In the genomic region with DNA sequence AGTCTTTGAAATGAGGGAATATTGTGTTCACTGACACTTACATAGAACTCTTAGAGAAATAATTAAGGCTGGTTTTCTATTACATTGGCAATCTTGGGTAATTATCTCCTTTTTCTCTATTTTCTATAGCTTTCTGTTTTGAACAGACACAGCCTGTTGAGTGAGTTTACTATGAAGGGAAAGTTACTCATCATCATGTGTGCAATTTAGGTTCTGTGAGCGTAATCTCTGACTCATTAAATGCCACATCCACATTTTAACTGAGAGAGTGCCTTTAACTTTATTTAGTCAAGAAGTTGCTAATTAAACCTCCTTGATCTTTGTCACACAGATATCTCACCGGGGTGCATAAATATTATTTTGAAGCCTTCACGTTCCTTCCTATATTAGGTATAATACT, we compare ENCODE assay signal across 14 cellular contexts.
A peak's percentile ranks its signal among the peaks of the same experiment; 100 is the strongest.
DNase-seq lines count a peak whose midpoint lies in the region; ATAC-seq and TF ChIP-seq lines count a peak whose summit lies in the region.
"Had no signal": no experiment of that assay in that cellular context is flagged by ENCODE, and none has a peak within 500 bp of the region (broad histone marks: within the 10 kb centered on the region; RNA-seq: fewer than 3 reads in every experiment).

No MANE protein-coding gene starts in this region.

- no peaks in the 10 kb centered on the region for H3K9me3 ChIP-seq in mammary epithelial cell (replicated peaks; ENCODE audit: insufficient read depth, low read length)
- H3K9me3 ChIP-seq in mesenchymal stem cell (ENCODE audit: control insufficient read depth, low read length): no peaks in the 10 kb centered on the region

- H3K9ac ChIP-seq in mammary epithelial cell (ENCODE audit: insufficient read depth, low read length): no peak overlapping the region
- H3K9ac ChIP-seq in mesenchymal stem cell (ENCODE audit: low read length): peak overlapping the region; percentile 90

- H2BK12ac ChIP-seq in mesenchymal stem cell (ENCODE audit: low read length in 2 of 2): no peak overlapping the region

- H3K23ac ChIP-seq in mesenchymal stem cell (ENCODE audit: low read length in 2 of 2): no peak overlapping the region

- H3K4ac ChIP-seq in mesenchymal stem cell (ENCODE audit: low read depth in 1 of 2, low read length in 2 of 2): no peak overlapping the region

- DNase-seq in Caki2 (ENCODE audit: low read depth): peak; percentile 61
- DNase-seq in NCI-H146 treated with DMSO at 0.1 percent for 48 hours (lab: John Stamatoyannopoulos, UW; ENCODE audit: unreplicated experiment): peak; percentile 57
- peak; percentile 65 for DNase-seq in mammary epithelial cell
- DNase-seq in mesenchymal stem cell: peak; percentile 57
- no peak for DNase-seq in NCI-H2196 (lab: John Stamatoyannopoulos, UW; ENCODE audit: unreplicated experiment)
- DNase-seq in mesenteric fat pad (ENCODE audit: low spot score): no peak
- DNase-seq: activated CD4-positive, CD25-positive, alpha-beta regulatory T cell treated with anti-CD3 and anti-CD28 coated beads, Interleukin-2, amount 50 U/mL, for 72 hours; activated T-cell treated with anti-CD3 and anti-CD28 coated beads, Interleukin-2, amount 50 U/mL, for 72 hours; COR-L47; islet precursor cell; stimulated activated CD4-positive, alpha-beta T cell treated with anti-CD3 and anti-CD28 coated beads, Interleukin-15, amount 100 ng/mL, for 24 hours had no signal

- ATAC-seq in HG03432 (IDR thresholded peaks at IDR 0.05; ENCODE audit: unreplicated experiment) (no peak), GM21447 (IDR thresholded peaks at IDR 0.05; ENCODE audit: unreplicated experiment) (no peak)
- ATAC-seq: activated T-cell treated with anti-CD3 and anti-CD28 coated beads, Interleukin-2, amount 50 U/mL, for 72 hours; esophagus mucosa had no signal

- no peaks in the 10 kb centered on the region for H3K79me2 ChIP-seq in mammary epithelial cell (ENCODE audit: insufficient read depth, low read length)

- H3K4me1 ChIP-seq in mammary epithelial cell (ENCODE audit: insufficient read depth, low read length) (peaks cover 3% of the 10 kb centered on the region), mesenchymal stem cell (ENCODE audit: control insufficient read depth, insufficient read depth, low read depth, low read length) (no peaks in the 10 kb centered on the region)

- BruUV-seq in mammary epithelial cell (replicated peaks; lab: Mats Ljungman, UMichigan): no TSS peak

- H3K27me3 ChIP-seq in mammary epithelial cell (ENCODE audit: insufficient read depth, low read length) (no peaks in the 10 kb centered on the region), mesenchymal stem cell (ENCODE audit: control insufficient read depth in 1 of 2, insufficient read depth in 1 of 2, low read length in 2 of 2) (no peaks in the 10 kb centered on the region)

- no peaks in the 10 kb centered on the region for H3K79me1 ChIP-seq in mesenchymal stem cell (replicated peaks; ENCODE audit: low read length, poor library complexity, severe bottlenecking)

- H2BK5ac ChIP-seq in mesenchymal stem cell (ENCODE audit: low read depth, low read length, poor library complexity, severe bottlenecking): no peak overlapping the region

- in situ Hi-C loops in Caki2 (cut with HindIII; ENCODE audit: low pct_unique_long_range_greater_than_20kb, low sequenced_read_pairs): no loop called here
- in situ Hi-C loops in mammary epithelial cell (cut with MboI; ENCODE audit: low sequenced_read_pairs in 2 of 2): no loop called here

- H3K4me3 ChIP-seq in mammary epithelial cell (replicated peaks in 1 of 3; ENCODE audit: insufficient read depth in 1 of 3, low read depth in 2 of 3, low read length in 3 of 3) (no peak overlapping the region), mesenchymal stem cell (ENCODE audit: insufficient read depth in 1 of 2, low read depth in 1 of 2, low read length in 2 of 2) (no peak overlapping the region)

- H2BK120ac ChIP-seq in mesenchymal stem cell (ENCODE audit: low read depth, low read length): no peak overlapping the region

- H2AFZ ChIP-seq in mammary epithelial cell (ENCODE audit: low read depth, low read length): no peak overlapping the region
- H2AFZ ChIP-seq in mesenchymal stem cell (ENCODE audit: low read depth, low read length): no peak overlapping the region

- dilution Hi-C loops in mammary epithelial cell (cut with HindIII; ENCODE audit: low sequenced_read_pairs): no loop called here

- no peak overlapping the region for H2AK5ac ChIP-seq in mesenchymal stem cell (ENCODE audit: low read length, severe bottlenecking)

- TF ChIP-seq CTCF in mammary epithelial cell (conservative IDR thresholded peaks at IDR 0.05 in 1 of 2, IDR thresholded peaks at IDR 0.05 in 1 of 2; ENCODE audit: extremely low read depth in 1 of 2, insufficient read depth in 1 of 2, low read depth in 1 of 2, low read length in 2 of 2): no peak

- intact Hi-C loops in mammary epithelial cell (cut with micrococcal nuclease): no loop called here

- H4K8ac ChIP-seq in mesenchymal stem cell (ENCODE audit: low read length): no peak overlapping the region

- H2BK15ac ChIP-seq in mesenchymal stem cell (ENCODE audit: low read depth, poor library complexity, severe bottlenecking): no peak overlapping the region

- H4K91ac ChIP-seq in mesenchymal stem cell (ENCODE audit: low read length): no peak overlapping the region

- H3K27ac ChIP-seq in mammary epithelial cell (ENCODE audit: insufficient read depth, low read depth, low read length) (peak overlapping the region; percentile 34), mesenchymal stem cell (ENCODE audit: low read length, poor library complexity, severe bottlenecking) (no peak overlapping the region)

- CTCF ChIA-PET in mammary epithelial cell (lab: Charles Lee; ENCODE audit: low non-redundant PET): no interaction called here

- 31% methylated on average over 3 of the region's 3 CpGs for WGBS in mammary epithelial cell (ENCODE audit: low coverage, missing lambda C conversion rate)
- 40% methylated on average over 1 of the region's 3 CpGs for WGBS in mesenchymal stem cell

- H3K36me3 ChIP-seq in mammary epithelial cell (ENCODE audit: insufficient read depth, low read length): no peaks in the 10 kb centered on the region
- H3K36me3 ChIP-seq in mesenchymal stem cell (ENCODE audit: control insufficient read depth in 1 of 2, insufficient read depth in 2 of 2, low read depth in 1 of 2, low read length in 2 of 2): no peaks in the 10 kb centered on the region

- H3K18ac ChIP-seq in mesenchymal stem cell (ENCODE audit: low read depth in 1 of 2, low read length in 2 of 2): no peak overlapping the region

- H3K14ac ChIP-seq in mesenchymal stem cell (ENCODE audit: low read length in 2 of 2): no peak overlapping the region

- H3K4me2 ChIP-seq in mammary epithelial cell (ENCODE audit: insufficient read depth, low read depth, low read length) (peak overlapping the region; percentile 39), mesenchymal stem cell (ENCODE audit: low read length, poor library complexity, severe bottlenecking) (no peak overlapping the region)

- H4K20me1 ChIP-seq in mammary epithelial cell (ENCODE audit: insufficient read depth, low read length): no peaks in the 10 kb centered on the region

Comparison
In these comparisons a context has a peak if more than half of its experiments do, and no peak if none do; other contexts are left out.
1. DNase-seq: peak in Caki2 (single experiment), NCI-H146 treated with DMSO at 0.1 percent for 48 hours (single experiment), mammary epithelial cell (single experiment) and mesenchymal stem cell (single experiment); none in NCI-H2196 (single experiment) and mesenteric fat pad (single experiment).